Comparison of ENCODE assay signal across 26 cellular contexts in the genomic region with DNA sequence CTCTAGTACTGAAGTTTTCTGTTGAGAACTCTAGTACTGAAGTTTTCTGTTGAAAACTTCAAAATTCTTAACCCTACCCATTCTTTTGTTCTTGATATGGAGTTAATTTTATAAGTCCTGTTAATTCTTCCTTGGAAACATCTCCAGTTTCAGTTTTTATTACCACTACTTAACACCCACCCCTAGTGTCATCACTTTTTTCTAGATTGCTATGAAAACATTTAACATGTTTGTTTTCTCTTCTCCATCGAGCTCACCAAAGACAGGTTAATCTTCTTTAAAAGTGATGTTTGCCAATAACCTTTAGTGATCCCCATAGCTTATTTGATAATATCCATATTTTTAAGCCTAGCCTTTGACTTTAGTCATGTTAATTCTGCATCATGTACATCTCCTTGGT.
"Had no signal": no experiment of that assay in that cellular context is flagged by ENCODE, and none has a peak within 500 bp of the region (broad histone marks: within the 10 kb centered on the region; RNA-seq: fewer than 3 reads in every experiment).

No MANE protein-coding gene starts in this region.

- H3K27ac ChIP-seq: colonic mucosa, epithelial cell of prostate, esophagus squamous epithelium, gastrocnemius medialis, heart right ventricle, left lung, lower lobe of right lung had no signal

- H3K27me3 Mint-ChIP-seq: dendritic cell treated with granulocyte-macrophage colony-stimulating factor and Interleukin-4, amounts not matched to agents 40 ng/mL and 50 ng/mL, for 4 days; effector memory CD8-positive, alpha-beta T cell had no signal

- H3K4me1 ChIP-seq: colonic mucosa, esophagus squamous epithelium, left lung, lower lobe of right lung had no signal

- H3K9me3 Mint-ChIP-seq: dendritic cell treated with granulocyte-macrophage colony-stimulating factor and Interleukin-4, amounts not matched to agents 40 ng/mL and 50 ng/mL, for 4 days; effector memory CD8-positive, alpha-beta T cell; endodermal cell had no signal

- FAIRE-seq: endometrium, kidney had no signal

- H3K36me3 ChIP-seq: colonic mucosa, esophagus squamous epithelium, gastrocnemius medialis, heart right ventricle, left lung, lower lobe of right lung had no signal

- H3K27ac Mint-ChIP-seq: dendritic cell treated with granulocyte-macrophage colony-stimulating factor and Interleukin-4, amounts not matched to agents 40 ng/mL and 50 ng/mL, for 4 days; effector memory CD8-positive, alpha-beta T cell; endodermal cell had no signal

- H3K9me3 ChIP-seq: colonic mucosa, esophagus squamous epithelium, gastrocnemius medialis, heart right ventricle, left lung, lower lobe of right lung had no signal

- H3K4me3 Mint-ChIP-seq: dendritic cell treated with granulocyte-macrophage colony-stimulating factor and Interleukin-4, amounts not matched to agents 40 ng/mL and 50 ng/mL, for 4 days; effector memory CD8-positive, alpha-beta T cell; endodermal cell had no signal

- DNase-seq: colonic mucosa; cortex of kidney; effector CD8-positive, alpha-beta T cell; effector memory CD8-positive, alpha-beta T cell; endodermal cell; erythroblast; esophagus squamous epithelium; foreskin fibroblast; foreskin melanocyte; gastrocnemius medialis; glutamatergic neuron; head of caudate nucleus; heart right ventricle; hippocampal formation; islet precursor cell; kidney; kidney glomerular epithelial cell; left colon; left lung; left ventricle myocardium superior; lower lobe of right lung; mesenchymal stem cell; midbrain had no signal

- H3K4me3 ChIP-seq: colonic mucosa, esophagus squamous epithelium, gastrocnemius medialis, heart right ventricle, left lung, lower lobe of right lung had no signal
